1 cellular context compared by ENCODE assay signal in the genomic region with DNA sequence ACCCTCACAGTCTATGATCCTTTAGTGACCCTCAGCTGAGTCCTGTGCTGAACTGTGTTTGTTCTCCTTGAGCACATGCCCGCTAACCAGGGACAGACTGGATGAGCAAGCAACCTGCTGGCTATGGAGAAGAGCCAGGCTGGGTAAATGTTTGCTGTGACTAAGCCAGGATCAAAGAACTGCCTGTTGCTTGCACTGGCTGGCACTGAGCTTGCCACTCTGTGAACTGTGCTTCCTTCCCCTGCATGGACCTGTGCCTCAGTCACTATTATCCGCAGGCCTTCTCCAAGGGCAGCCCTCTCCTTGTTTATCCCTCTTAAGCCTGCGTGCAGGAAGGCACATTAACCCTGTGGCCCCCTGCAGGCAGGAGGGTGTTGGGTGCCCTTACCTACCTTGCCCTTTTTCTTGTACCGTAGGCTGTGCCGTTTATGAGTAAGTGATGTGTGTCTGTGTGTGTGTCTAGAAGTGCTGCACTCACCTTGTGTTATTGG.
TF ChIP-seq lines count a peak whose summit lies in the region.

No MANE protein-coding gene starts in this region.

TF ChIP-seq in H1, 55 proteins besides CTCF, POLR2A, EP300 and RAD21:
- TF ChIP-seq BACH1 (IDR thresholded peaks at IDR 0.05; ENCODE audit: low read length) (no peak), JUND (IDR thresholded peaks at IDR 0.05; ENCODE audit: low read length) (no peak), FOSL1 (IDR thresholded peaks at IDR 0.05; ENCODE audit: insufficient read depth, low read depth, low read length) (no peak), POLR2AphosphoS5 (IDR thresholded peaks at IDR 0.05; ENCODE audit: low read depth, low read length) (no peak), TAF1 (IDR thresholded peaks at IDR 0.05; ENCODE audit: low read depth, low read length) (no peak), CEBPB (IDR thresholded peaks at IDR 0.05; ENCODE audit: low read depth, low read length) (no peak), GTF2F1 (IDR thresholded peaks at IDR 0.05; ENCODE audit: borderline replicate concordance, low read depth, low read length) (no peak), RNF2 (IDR thresholded peaks at IDR 0.05; ENCODE audit: borderline replicate concordance, low read depth, low read length, missing control alignments, poor library complexity, severe bottlenecking) (no peak), CHD1 (IDR thresholded peaks at IDR 0.05; ENCODE audit: low read depth, low read length) (no peak), BRCA1 (IDR thresholded peaks at IDR 0.05; ENCODE audit: low read depth, low read length) (no peak), BCL11A (IDR thresholded peaks at IDR 0.05; ENCODE audit: low read depth in 2 of 2, low read length in 2 of 2) (no peak), SP2 (IDR thresholded peaks at IDR 0.05; ENCODE audit: low read length) (no peak), EZH2 (IDR thresholded peaks at IDR 0.05; ENCODE audit: low read depth, low read length, severe bottlenecking) (no peak), CHD2 (IDR thresholded peaks at IDR 0.05; ENCODE audit: low read length) (no peak), RXRA (IDR thresholded peaks at IDR 0.05; ENCODE audit: insufficient read depth, low read depth, low read length) (no peak), SUZ12 (IDR thresholded peaks at IDR 0.05; ENCODE audit: low read length) (no peak)
- TF ChIP-seq, protein P1, sequence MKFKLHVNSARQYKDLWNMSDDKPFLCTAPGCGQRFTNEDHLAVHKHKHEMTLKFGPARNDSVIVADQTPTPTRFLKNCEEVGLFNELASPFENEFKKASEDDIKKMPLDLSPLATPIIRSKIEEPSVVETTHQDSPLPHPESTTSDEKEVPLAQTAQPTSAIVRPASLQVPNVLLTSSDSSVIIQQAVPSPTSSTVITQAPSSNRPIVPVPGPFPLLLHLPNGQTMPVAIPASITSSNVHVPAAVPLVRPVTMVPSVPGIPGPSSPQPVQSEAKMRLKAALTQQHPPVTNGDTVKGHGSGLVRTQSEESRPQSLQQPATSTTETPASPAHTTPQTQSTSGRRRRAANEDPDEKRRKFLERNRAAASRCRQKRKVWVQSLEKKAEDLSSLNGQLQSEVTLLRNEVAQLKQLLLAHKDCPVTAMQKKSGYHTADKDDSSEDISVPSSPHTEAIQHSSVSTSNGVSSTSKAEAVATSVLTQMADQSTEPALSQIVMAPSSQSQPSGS (IDR thresholded peaks at IDR 0.05; ENCODE audit: low read length) = no peak
